ENCODE assay signal across 1 cellular context in the genomic region with DNA sequence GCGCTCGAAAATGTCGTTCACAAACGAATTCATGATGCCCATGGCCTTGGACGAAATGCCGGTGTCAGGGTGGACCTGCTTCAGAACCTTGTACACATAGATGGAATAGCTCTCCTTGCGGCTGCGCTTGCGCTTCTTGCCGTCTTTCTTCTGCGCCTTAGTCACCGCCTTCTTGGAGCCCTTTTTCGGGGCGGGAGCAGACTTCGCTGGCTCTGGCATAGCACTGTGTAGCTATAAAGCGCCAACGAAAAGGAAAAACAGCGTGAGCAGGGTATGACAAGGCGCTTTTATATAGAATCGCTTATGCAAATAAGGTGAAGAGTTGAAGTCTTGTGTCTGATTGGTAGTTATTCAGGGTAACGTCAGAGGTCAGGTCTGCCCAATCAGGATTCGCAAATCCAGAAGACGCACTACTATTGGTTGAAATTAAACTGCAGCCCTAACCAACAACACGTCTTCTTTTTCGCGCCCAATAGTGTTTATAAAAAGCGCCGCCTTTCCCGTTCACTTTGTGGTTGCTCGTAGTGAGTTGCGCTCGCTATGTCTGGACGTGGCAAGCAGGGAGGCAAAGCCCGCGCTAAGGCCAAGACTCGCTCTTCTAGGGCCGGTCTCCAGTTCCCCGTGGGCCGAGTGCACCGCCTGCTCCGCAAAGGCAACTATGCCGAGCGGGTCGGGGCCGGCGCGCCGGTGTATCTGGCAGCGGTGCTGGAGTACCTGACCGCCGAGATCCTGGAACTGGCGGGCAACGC.
A peak's percentile ranks its signal among the peaks of the same experiment; 100 is the strongest.
TF ChIP-seq lines count a peak whose summit lies in the region.

No MANE protein-coding gene starts in this region.

TF ChIP-seq in K562, 482 proteins besides CTCF, POLR2A, EP300 and RAD21 (continued from another document and continues in another):
- TF ChIP-seq, protein P1, sequence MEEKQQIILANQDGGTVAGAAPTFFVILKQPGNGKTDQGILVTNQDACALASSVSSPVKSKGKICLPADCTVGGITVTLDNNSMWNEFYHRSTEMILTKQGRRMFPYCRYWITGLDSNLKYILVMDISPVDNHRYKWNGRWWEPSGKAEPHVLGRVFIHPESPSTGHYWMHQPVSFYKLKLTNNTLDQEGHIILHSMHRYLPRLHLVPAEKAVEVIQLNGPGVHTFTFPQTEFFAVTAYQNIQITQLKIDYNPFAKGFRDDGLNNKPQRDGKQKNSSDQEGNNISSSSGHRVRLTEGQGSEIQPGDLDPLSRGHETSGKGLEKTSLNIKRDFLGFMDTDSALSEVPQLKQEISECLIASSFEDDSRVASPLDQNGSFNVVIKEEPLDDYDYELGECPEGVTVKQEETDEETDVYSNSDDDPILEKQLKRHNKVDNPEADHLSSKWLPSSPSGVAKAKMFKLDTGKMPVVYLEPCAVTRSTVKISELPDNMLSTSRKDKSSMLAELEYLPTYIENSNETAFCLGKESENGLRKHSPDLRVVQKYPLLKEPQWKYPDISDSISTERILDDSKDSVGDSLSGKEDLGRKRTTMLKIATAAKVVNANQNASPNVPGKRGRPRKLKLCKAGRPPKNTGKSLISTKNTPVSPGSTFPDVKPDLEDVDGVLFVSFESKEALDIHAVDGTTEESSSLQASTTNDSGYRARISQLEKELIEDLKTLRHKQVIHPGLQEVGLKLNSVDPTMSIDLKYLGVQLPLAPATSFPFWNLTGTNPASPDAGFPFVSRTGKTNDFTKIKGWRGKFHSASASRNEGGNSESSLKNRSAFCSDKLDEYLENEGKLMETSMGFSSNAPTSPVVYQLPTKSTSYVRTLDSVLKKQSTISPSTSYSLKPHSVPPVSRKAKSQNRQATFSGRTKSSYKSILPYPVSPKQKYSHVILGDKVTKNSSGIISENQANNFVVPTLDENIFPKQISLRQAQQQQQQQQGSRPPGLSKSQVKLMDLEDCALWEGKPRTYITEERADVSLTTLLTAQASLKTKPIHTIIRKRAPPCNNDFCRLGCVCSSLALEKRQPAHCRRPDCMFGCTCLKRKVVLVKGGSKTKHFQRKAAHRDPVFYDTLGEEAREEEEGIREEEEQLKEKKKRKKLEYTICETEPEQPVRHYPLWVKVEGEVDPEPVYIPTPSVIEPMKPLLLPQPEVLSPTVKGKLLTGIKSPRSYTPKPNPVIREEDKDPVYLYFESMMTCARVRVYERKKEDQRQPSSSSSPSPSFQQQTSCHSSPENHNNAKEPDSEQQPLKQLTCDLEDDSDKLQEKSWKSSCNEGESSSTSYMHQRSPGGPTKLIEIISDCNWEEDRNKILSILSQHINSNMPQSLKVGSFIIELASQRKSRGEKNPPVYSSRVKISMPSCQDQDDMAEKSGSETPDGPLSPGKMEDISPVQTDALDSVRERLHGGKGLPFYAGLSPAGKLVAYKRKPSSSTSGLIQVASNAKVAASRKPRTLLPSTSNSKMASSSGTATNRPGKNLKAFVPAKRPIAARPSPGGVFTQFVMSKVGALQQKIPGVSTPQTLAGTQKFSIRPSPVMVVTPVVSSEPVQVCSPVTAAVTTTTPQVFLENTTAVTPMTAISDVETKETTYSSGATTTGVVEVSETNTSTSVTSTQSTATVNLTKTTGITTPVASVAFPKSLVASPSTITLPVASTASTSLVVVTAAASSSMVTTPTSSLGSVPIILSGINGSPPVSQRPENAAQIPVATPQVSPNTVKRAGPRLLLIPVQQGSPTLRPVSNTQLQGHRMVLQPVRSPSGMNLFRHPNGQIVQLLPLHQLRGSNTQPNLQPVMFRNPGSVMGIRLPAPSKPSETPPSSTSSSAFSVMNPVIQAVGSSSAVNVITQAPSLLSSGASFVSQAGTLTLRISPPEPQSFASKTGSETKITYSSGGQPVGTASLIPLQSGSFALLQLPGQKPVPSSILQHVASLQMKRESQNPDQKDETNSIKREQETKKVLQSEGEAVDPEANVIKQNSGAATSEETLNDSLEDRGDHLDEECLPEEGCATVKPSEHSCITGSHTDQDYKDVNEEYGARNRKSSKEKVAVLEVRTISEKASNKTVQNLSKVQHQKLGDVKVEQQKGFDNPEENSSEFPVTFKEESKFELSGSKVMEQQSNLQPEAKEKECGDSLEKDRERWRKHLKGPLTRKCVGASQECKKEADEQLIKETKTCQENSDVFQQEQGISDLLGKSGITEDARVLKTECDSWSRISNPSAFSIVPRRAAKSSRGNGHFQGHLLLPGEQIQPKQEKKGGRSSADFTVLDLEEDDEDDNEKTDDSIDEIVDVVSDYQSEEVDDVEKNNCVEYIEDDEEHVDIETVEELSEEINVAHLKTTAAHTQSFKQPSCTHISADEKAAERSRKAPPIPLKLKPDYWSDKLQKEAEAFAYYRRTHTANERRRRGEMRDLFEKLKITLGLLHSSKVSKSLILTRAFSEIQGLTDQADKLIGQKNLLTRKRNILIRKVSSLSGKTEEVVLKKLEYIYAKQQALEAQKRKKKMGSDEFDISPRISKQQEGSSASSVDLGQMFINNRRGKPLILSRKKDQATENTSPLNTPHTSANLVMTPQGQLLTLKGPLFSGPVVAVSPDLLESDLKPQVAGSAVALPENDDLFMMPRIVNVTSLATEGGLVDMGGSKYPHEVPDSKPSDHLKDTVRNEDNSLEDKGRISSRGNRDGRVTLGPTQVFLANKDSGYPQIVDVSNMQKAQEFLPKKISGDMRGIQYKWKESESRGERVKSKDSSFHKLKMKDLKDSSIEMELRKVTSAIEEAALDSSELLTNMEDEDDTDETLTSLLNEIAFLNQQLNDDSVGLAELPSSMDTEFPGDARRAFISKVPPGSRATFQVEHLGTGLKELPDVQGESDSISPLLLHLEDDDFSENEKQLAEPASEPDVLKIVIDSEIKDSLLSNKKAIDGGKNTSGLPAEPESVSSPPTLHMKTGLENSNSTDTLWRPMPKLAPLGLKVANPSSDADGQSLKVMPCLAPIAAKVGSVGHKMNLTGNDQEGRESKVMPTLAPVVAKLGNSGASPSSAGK (IDR thresholded peaks at IDR 0.05), result no peak; the same call in 1 of the 2 replicates
- TF ChIP-seq, protein P2, sequence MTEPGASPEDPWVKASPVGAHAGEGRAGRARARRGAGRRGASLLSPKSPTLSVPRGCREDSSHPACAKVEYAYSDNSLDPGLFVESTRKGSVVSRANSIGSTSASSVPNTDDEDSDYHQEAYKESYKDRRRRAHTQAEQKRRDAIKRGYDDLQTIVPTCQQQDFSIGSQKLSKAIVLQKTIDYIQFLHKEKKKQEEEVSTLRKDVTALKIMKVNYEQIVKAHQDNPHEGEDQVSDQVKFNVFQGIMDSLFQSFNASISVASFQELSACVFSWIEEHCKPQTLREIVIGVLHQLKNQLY (CRISPR knock-in tag; conservative IDR thresholded peaks at IDR 0.05), result peak; percentile 88 to 97
- 0 out of 2 replicates have a peak, but pooled peaks have one; percentile 82 for TF ChIP-seq ZNF165 (CRISPR knock-in tag; IDR thresholded peaks at IDR 0.05; ENCODE audit: borderline replicate concordance)
- TF ChIP-seq TBL1XR1 (IDR thresholded peaks at IDR 0.05; ENCODE audit: low read length in 2 of 2), result peak; percentile 47 to 59; a peak in 3 of 4 replicates
- TF ChIP-seq CHD1 (IDR thresholded peaks at IDR 0.05; ENCODE audit: low read length), result peak; percentile 65
- TF ChIP-seq NCOA2 (IDR thresholded peaks at IDR 0.05; ENCODE audit: partially characterized antibody in 2 of 2), result no peak
- no peak for TF ChIP-seq ZSCAN29 (IDR thresholded peaks at IDR 0.05)
- TF ChIP-seq, protein P3, sequence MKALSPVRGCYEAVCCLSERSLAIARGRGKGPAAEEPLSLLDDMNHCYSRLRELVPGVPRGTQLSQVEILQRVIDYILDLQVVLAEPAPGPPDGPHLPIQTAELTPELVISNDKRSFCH (CRISPR knock-in tag; IDR thresholded peaks at IDR 0.05), result no peak
- TF ChIP-seq, protein P3 (tag; IDR thresholded peaks at IDR 0.05), result no peak; the same call in none of the 2 replicates
- TF ChIP-seq, protein P4, sequence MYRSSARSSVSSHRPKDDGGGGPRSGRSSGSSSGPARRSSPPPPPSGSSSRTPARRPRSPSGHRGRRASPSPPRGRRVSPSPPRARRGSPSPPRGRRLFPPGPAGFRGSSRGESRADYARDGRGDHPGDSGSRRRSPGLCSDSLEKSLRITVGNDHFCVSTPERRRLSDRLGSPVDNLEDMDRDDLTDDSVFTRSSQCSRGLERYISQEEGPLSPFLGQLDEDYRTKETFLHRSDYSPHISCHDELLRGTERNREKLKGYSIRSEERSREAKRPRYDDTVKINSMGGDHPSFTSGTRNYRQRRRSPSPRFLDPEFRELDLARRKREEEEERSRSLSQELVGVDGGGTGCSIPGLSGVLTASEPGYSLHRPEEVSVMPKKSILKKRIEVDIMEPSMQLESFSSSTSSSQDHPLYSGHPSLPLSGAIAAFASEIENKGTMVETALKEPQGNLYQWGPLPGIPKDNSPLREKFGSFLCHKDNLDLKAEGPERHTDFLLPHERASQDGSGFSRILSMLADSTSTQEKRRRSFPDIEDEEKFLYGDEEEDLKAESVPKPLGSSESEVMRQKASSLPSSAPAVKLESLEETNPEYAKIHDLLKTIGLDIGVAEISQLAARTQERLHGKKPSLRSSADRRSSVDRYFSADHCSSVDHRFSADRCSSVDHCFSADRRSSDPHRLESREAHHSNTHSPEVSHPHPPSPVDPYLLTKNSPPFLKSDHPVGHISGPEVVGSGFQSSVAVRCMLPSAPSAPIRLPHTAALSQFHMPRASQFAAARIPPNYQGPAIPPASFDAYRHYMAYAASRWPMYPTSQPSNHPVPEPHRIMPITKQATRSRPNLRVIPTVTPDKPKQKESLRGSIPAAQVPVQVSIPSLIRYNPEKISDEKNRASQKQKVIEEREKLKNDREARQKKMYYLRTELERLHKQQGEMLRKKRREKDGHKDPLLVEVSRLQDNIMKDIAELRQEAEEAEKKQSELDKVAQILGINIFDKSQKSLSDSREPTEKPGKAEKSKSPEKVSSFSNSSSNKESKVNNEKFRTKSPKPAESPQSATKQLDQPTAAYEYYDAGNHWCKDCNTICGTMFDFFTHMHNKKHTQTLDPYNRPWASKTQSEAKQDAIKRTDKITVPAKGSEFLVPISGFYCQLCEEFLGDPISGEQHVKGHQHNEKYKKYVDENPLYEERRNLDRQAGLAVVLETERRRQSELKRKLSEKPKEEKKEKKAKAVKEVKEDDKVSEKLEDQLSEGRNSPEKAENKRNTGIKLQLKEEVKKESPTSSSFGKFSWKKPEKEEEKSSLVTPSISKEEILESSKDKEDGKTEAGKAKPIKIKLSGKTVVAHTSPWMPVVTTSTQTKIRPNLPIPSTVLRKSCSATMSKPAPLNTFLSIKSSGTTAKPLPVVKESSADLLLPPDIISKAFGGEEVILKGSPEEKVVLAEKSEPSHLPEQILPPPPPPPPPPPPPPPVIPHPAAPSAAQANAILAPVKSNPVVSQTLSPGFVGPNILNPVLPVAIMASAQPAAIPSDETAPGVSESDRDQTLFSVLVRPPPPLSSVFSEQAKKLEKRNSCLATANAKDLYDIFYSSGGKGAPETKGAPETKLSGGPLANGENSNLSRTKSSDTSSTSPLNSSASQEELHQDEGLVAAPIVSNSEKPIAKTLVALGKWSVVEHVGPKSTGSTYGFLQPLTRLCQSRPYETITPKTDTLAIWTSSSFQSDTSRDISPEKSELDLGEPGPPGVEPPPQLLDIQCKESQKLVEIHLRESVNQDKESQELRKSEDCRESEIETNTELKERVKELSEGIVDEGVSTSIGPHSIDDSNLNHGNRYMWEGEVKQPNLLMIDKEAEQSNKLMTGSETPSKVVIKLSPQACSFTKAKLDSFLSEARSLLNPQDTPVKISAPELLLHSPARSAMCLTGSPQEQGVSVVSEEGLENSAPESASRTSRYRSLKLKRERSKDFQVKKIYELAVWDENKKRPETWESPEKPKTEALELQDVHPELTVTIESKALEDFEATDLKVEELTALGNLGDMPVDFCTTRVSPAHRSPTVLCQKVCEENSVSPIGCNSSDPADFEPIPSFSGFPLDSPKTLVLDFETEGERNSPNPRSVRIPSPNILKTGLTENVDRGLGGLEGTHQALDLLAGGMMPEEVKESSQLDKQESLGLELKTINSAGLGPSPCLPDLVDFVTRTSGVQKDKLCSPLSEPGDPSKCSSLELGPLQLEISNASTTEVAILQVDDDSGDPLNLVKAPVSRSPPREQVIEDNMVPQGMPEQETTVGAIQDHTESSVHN (IDR thresholded peaks at IDR 0.05; ENCODE audit: borderline replicate concordance in 1 of 2, low read depth in 1 of 2), result no peak
- TF ChIP-seq SMARCB1 (IDR thresholded peaks at IDR 0.05; ENCODE audit: insufficient read length, low read depth), result no peak
- TF ChIP-seq, protein P5, sequence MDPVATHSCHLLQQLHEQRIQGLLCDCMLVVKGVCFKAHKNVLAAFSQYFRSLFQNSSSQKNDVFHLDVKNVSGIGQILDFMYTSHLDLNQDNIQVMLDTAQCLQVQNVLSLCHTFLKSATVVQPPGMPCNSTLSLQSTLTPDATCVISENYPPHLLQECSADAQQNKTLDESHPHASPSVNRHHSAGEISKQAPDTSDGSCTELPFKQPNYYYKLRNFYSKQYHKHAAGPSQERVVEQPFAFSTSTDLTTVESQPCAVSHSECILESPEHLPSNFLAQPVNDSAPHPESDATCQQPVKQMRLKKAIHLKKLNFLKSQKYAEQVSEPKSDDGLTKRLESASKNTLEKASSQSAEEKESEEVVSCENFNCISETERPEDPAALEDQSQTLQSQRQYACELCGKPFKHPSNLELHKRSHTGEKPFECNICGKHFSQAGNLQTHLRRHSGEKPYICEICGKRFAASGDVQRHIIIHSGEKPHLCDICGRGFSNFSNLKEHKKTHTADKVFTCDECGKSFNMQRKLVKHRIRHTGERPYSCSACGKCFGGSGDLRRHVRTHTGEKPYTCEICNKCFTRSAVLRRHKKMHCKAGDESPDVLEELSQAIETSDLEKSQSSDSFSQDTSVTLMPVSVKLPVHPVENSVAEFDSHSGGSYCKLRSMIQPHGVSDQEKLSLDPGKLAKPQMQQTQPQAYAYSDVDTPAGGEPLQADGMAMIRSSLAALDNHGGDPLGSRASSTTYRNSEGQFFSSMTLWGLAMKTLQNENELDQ (CRISPR knock-in tag; IDR thresholded peaks at IDR 0.05; ENCODE audit: borderline replicate concordance), result peak; percentile 49; the same call in 1 of the 2 replicates
- no peak for TF ChIP-seq TBP (optimal IDR thresholded peaks at IDR 0.05; ENCODE audit: low read depth, low read length)
- TF ChIP-seq TCF7 (IDR thresholded peaks at IDR 0.05; ENCODE audit: borderline replicate concordance), result peak; percentile 71; the same call in 1 of the 2 replicates
- TF ChIP-seq ZFX (CRISPR knock-in tag; IDR thresholded peaks at IDR 0.05), result peak; percentile 96
- TF ChIP-seq ZNF695 (CRISPR knock-in tag; IDR thresholded peaks at IDR 0.05), result no peak
- no peak; the same call in 1 of the 2 replicates for TF ChIP-seq ZNF282 (CRISPR knock-in tag; IDR thresholded peaks at IDR 0.05)
- no peak for TF ChIP-seq PYGO2 (tag; IDR thresholded peaks at IDR 0.05)
- TF ChIP-seq, protein P6, sequence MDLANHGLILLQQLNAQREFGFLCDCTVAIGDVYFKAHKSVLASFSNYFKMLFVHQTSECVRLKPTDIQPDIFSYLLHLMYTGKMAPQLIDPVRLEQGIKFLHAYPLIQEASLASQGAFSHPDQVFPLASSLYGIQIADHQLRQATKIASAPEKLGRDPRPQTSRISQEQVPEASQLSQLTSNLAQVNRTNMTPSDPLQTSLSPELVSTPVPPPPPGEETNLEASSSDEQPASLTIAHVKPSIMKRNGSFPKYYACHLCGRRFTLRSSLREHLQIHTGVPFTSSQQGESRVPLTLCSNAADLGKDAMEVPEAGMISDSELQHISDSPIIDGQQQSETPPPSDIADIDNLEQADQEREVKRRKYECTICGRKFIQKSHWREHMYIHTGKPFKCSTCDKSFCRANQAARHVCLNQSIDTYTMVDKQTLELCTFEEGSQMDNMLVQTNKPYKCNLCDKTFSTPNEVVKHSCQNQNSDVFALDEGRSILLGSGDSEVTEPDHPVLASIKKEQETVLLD (IDR thresholded peaks at IDR 0.05), result peak; percentile 90
